In genomic region chr15:59159210-59159609, GRCh38 we compare ENCODE assay signal across 29 cellular contexts. TPM values are rescaled to one million over a fixed set of nuclear protein-coding genes. Genes with fewer than 3 reads are reported as not detected.
"Had no signal": no experiment of that assay in that cellular context is flagged by ENCODE, and none has a peak within 500 bp of the region (broad histone marks: within the 10 kb centered on the region; RNA-seq: fewer than 3 reads in every experiment).

No MANE protein-coding gene starts in this region.

- H3K9me3 Mint-ChIP-seq: activated B cell treated with CpG ODN at 0.5 μM for 24 hours; activated CD4-positive, alpha-beta memory T cell treated with anti-CD3 and anti-CD28 coated beads for 36 hours; activated naive CD8-positive, alpha-beta T cell treated with anti-CD3 and anti-CD28 coated beads, Interleukin-2, amount 10 ng/mL, durations not matched to agents 7 days and 5 days; activated T-helper 17 cell treated with anti-CD3 and anti-CD28 coated beads, Interleukin-2, amount 50 U/mL, for 72 hours; memory B cell; naive B cell; neural crest cell had no signal

- H3K4me1 ChIP-seq: left ventricle myocardium inferior, tibial nerve had no signal

- H3K27ac Mint-ChIP-seq: activated B cell treated with CpG ODN at 0.5 μM for 24 hours; activated CD4-positive, alpha-beta memory T cell treated with anti-CD3 and anti-CD28 coated beads for 36 hours; activated CD8-positive, alpha-beta memory T cell treated with anti-CD3 and anti-CD28 coated beads, Interleukin-2, amount 10 ng/mL, durations not matched to agents 7 days and 5 days; activated T-helper 17 cell treated with anti-CD3 and anti-CD28 coated beads, Interleukin-2, amount 50 U/mL, for 72 hours had no signal

- H3K36me3 Mint-ChIP-seq: activated CD4-positive, alpha-beta memory T cell treated with anti-CD3 and anti-CD28 coated beads for 36 hours had no signal

- H3K27me3 Mint-ChIP-seq: activated B cell treated with CpG ODN at 0.5 μM for 24 hours; activated CD4-positive, alpha-beta memory T cell treated with anti-CD3 and anti-CD28 coated beads for 36 hours; activated CD8-positive, alpha-beta memory T cell treated with anti-CD3 and anti-CD28 coated beads, Interleukin-2, amount 10 ng/mL, durations not matched to agents 7 days and 5 days; activated naive CD8-positive, alpha-beta T cell treated with anti-CD3 and anti-CD28 coated beads, Interleukin-2, amount 10 ng/mL, durations not matched to agents 7 days and 5 days; activated T-helper 17 cell treated with anti-CD3 and anti-CD28 coated beads, Interleukin-2, amount 50 U/mL, for 72 hours; memory B cell; naive B cell had no signal

- DNase-seq: activated B cell treated with CpG ODN at 0.5 μM for 24 hours; activated CD4-positive, alpha-beta memory T cell treated with anti-CD3 and anti-CD28 coated beads for 36 hours; activated CD4-positive, alpha-beta T cell treated with anti-CD3 and anti-CD28 coated beads for 4 hours; activated CD8-positive, alpha-beta memory T cell treated with anti-CD3 and anti-CD28 coated beads, Interleukin-2, amount 10 ng/mL, durations not matched to agents 7 days and 5 days; activated naive CD4-positive, alpha-beta T cell; activated naive CD8-positive, alpha-beta T cell treated with anti-CD3 and anti-CD28 coated beads, Interleukin-2, amount 10 ng/mL, durations not matched to agents 7 days and 5 days; amygdala; erythroblast; gastrocnemius medialis; head of caudate nucleus; left ventricle myocardium inferior; mucosa of descending colon; naive B cell; stimulated activated CD4-positive, alpha-beta T cell treated with anti-CD3 and anti-CD28 coated beads, Interleukin-12 subunit alpha, Interleukin-12 subunit beta, amount 100 ng/mL, for 4 hours; stimulated activated CD4-positive, alpha-beta T cell treated with anti-CD3 and anti-CD28 coated beads, Interleukin-1b, Interleukin-23, amount 100 ng/mL, for 48 hours; stimulated activated CD8-positive, alpha-beta memory T cell treated with anti-CD3 and anti-CD28 coated beads, Interleukin-4, amount 100 ng/mL, for 48 hours; stimulated activated naive CD4-positive, alpha-beta T cell had no signal

- H3K4me1 Mint-ChIP-seq: activated B cell treated with CpG ODN at 0.5 μM for 24 hours; activated CD8-positive, alpha-beta memory T cell treated with anti-CD3 and anti-CD28 coated beads, Interleukin-2, amount 10 ng/mL, durations not matched to agents 7 days and 5 days; activated naive CD8-positive, alpha-beta T cell treated with anti-CD3 and anti-CD28 coated beads, Interleukin-2, amount 10 ng/mL, durations not matched to agents 7 days and 5 days; activated T-helper 17 cell treated with anti-CD3 and anti-CD28 coated beads, Interleukin-2, amount 50 U/mL, for 72 hours; memory B cell; naive B cell; neural crest cell had no signal

- ATAC-seq: activated CD8-positive, alpha-beta memory T cell treated with anti-CD3 and anti-CD28 coated beads, Interleukin-2, amount 10 ng/mL, durations not matched to agents 7 days and 5 days; activated T-helper 17 cell treated with anti-CD3 and anti-CD28 coated beads, Interleukin-2, amount 50 U/mL, for 72 hours; gastrocnemius medialis; mucosa of descending colon had no signal

- FAIRE-seq: endometrium, keratinocyte, TTC549 had no signal

- H3K27ac ChIP-seq: gastrocnemius medialis, left ventricle myocardium inferior, tibial nerve, vagina had no signal

- H3K4me3 Mint-ChIP-seq: activated B cell treated with CpG ODN at 0.5 μM for 24 hours; activated CD4-positive, alpha-beta memory T cell treated with anti-CD3 and anti-CD28 coated beads for 36 hours; activated CD8-positive, alpha-beta memory T cell treated with anti-CD3 and anti-CD28 coated beads, Interleukin-2, amount 10 ng/mL, durations not matched to agents 7 days and 5 days; activated naive CD8-positive, alpha-beta T cell treated with anti-CD3 and anti-CD28 coated beads, Interleukin-2, amount 10 ng/mL, durations not matched to agents 7 days and 5 days; activated T-helper 17 cell treated with anti-CD3 and anti-CD28 coated beads, Interleukin-2, amount 50 U/mL, for 72 hours; memory B cell; neural crest cell had no signal

- H3K9me3 ChIP-seq: gastrocnemius medialis, left ventricle myocardium inferior, mucosa of descending colon, tibial nerve, vagina had no signal

- H3K4me3 ChIP-seq: gastrocnemius medialis, left ventricle myocardium inferior, mucosa of descending colon, tibial nerve, vagina had no signal

- H3K27me3 ChIP-seq: gastrocnemius medialis, tibial nerve, vagina had no signal

RNA-seq across cellular contexts. Expression of gene LDHAL6B, which starts 47.4 kb away (rescaled TPM):
- total RNA-seq: activated B cell treated with CpG ODN at 0.5 μM for 24 hours; activated CD4-positive, alpha-beta memory T cell treated with anti-CD3 and anti-CD28 coated beads for 36 hours; activated CD8-positive, alpha-beta memory T cell treated with anti-CD3 and anti-CD28 coated beads, Interleukin-2, amount 10 ng/mL, durations not matched to agents 7 days and 5 days; activated naive CD8-positive, alpha-beta T cell treated with anti-CD3 and anti-CD28 coated beads, Interleukin-2, amount 10 ng/mL, durations not matched to agents 7 days and 5 days; activated T-helper 17 cell treated with anti-CD3 and anti-CD28 coated beads, Interleukin-2, amount 50 U/mL, for 72 hours; cardiac septum; gastrocnemius medialis; left ventricle myocardium inferior; mucosa of descending colon; neural crest cell; omental fat pad; posterior vena cava; T-helper 2 cell treated with Interferon-gamma antibody and Interleukin-4, amounts not matched to agents 100 ng/mL and 5 ng/mL, for 36 hours; tibial nerve; vagina had no signal
- polyA plus RNA-seq: keratinocyte had no signal
